20 cellular contexts compared by ENCODE assay signal in genomic region chr3:81874738-81875137, GRCh38.
"Had no signal": no experiment of that assay in that cellular context is flagged by ENCODE, and none has a peak within 500 bp of the region (broad histone marks: within the 10 kb centered on the region; RNA-seq: fewer than 3 reads in every experiment).

No MANE protein-coding gene starts in this region.

- DNase-seq: activated B cell treated with CpG ODN at 0.5 μM for 24 hours; activated CD4-positive, alpha-beta T cell treated with anti-CD3 and anti-CD28 coated beads for 4 hours; activated CD4-positive, alpha-beta T cell treated with anti-CD3 and anti-CD28 coated beads, Interleukin-2, amount 50 U/mL, for 48 hours; activated CD8-positive, alpha-beta memory T cell treated with anti-CD3 and anti-CD28 coated beads, Interleukin-2, amount 50 U/mL, for 48 hours; activated naive CD4-positive, alpha-beta T cell treated with Interleukin-2 at 50 U/mL for 16 hours; activated naive CD8-positive, alpha-beta T cell treated with anti-CD3 and anti-CD28 coated beads for 36 hours; activated T-cell treated with anti-CD3 and anti-CD28 coated beads, Interleukin-2, amount 50 U/mL, for 4 hours; central memory CD4-positive, alpha-beta T cell; esophagus squamous epithelium; gastrocnemius medialis; head of caudate nucleus; left cardiac atrium; midbrain; natural killer cell; spleen; stimulated activated CD4-positive, alpha-beta T cell treated with anti-CD3 and anti-CD28 coated beads, Interleukin-4, amount 100 ng/mL, for 1 hour; stimulated activated naive CD4-positive, alpha-beta T cell; testis; trophoblast cell; uterus had no signal
